In the genomic region with DNA sequence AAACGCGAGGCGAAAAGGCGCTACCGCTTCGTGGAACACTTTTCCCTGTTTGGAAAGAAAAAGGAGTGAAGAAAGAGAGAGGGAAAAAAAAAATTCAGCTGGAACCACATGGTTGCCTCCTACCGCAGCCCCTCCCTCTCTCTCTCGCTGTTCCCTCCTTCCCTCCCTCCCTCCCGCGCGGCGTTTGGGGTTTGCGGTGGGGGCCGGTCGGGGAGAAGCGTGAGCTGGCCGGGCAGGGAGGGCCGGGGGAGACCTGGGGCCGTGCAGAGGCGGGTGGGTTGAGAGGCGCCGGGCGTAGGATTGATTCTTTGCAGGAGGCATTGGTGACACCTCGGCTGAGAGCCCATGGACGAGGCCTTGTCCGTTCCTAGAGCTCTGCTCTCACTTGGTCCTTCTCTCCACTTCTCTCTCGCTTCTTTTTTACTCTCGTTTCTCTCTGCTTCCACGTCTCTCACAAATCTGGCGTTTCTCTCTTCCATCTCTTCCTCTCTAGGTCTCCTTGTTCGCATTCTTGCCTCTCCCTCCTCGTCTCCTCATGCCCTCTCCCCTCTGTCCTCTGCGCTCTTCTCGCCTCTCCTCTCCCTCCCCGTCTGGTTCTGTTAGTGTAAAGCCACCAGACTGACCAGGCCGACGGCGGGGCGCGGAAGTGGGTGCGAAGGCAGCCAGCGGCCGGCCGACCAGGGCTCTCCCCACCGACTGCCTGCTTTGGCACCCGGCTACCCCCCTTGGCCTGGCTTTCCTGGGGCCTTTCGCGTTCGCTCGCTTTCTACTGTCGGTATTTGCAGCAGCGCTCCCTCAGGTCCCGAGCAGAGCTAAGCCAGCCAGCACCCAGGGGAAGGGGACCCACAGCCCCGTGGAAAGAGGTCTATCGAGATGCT, we compare ENCODE assay signal across 8 cellular contexts. TPM values are rescaled to one million over a fixed set of nuclear protein-coding genes. Genes with fewer than 3 reads are reported as not detected.
DNase-seq lines count a peak whose midpoint lies in the region; ATAC-seq and TF ChIP-seq lines count a peak whose summit lies in the region.

A gene with protein sequence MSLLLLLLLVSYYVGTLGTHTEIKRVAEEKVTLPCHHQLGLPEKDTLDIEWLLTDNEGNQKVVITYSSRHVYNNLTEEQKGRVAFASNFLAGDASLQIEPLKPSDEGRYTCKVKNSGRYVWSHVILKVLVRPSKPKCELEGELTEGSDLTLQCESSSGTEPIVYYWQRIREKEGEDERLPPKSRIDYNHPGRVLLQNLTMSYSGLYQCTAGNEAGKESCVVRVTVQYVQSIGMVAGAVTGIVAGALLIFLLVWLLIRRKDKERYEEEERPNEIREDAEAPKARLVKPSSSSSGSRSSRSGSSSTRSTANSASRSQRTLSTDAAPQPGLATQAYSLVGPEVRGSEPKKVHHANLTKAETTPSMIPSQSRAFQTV (minus strand): TSS at position 67 of the 878 bp plus-strand sequence. CDS start 308 bp downstream, outside the sequence.

- DNase-seq in NCI-H82 (lab: John Stamatoyannopoulos, UW) (peak; percentile 26), NCI-H82 treated with DMSO at 0.1 percent for 48 hours (lab: John Stamatoyannopoulos, UW; ENCODE audit: unreplicated experiment) (no peak), activated B cell treated with CpG ODN at 0.5 μM for 24 hours (no peak), fibroblast of peridontal ligament (ENCODE audit: extremely low read depth) (peak; percentile 69), nephron progenitor cell (peak; percentile 69), NCI-H226 (no peak)

- intact Hi-C loops in activated B cell treated with CpG ODN at 0.5 μM for 24 hours (cut with micrococcal nuclease) = no loop called here

- H3K27ac Mint-ChIP-seq in activated B cell treated with CpG ODN at 0.5 μM for 24 hours (no peak within 1 kb of the TSS), nephron progenitor cell (peak within 1 kb of the TSS; percentile 86)

- H3K4me1 Mint-ChIP-seq in activated B cell treated with CpG ODN at 0.5 μM for 24 hours = peaks cover 6% of the 10 kb centered on the region
- H3K4me1 Mint-ChIP-seq in nephron progenitor cell = peaks cover 80% of the 10 kb centered on the region

- POLR2A ChIA-PET in activated B cell treated with CpG ODN at 0.5 μM for 24 hours (lab: Charles Lee) = no interaction called here

- peaks cover 56% of the 10 kb centered on the region for H3K27me3 Mint-ChIP-seq in activated B cell treated with CpG ODN at 0.5 μM for 24 hours
- peaks cover 10% of the 10 kb centered on the region for H3K27me3 Mint-ChIP-seq in nephron progenitor cell (ENCODE audit: low read depth, poor library complexity)

- H3K4me3 Mint-ChIP-seq in activated B cell treated with CpG ODN at 0.5 μM for 24 hours (peak within 1 kb of the TSS; percentile 1), nephron progenitor cell (peak within 1 kb of the TSS; percentile 85)

- no peaks in the 10 kb centered on the region for H3K36me3 Mint-ChIP-seq in activated B cell treated with CpG ODN at 0.5 μM for 24 hours (ENCODE audit: low read depth)
- H3K36me3 Mint-ChIP-seq in nephron progenitor cell (ENCODE audit: low read depth) = peaks cover 19% of the 10 kb centered on the region

- CTCF ChIA-PET in activated B cell treated with CpG ODN at 0.5 μM for 24 hours (lab: Charles Lee) = no interaction called here

- H3K9me3 Mint-ChIP-seq in activated B cell treated with CpG ODN at 0.5 μM for 24 hours (no peaks in the 10 kb centered on the region), nephron progenitor cell (no peaks in the 10 kb centered on the region)

- no peak for TF ChIP-seq CTCF in activated B cell treated with CpG ODN at 0.5 μM for 24 hours (IDR thresholded peaks at IDR 0.05)
- TF ChIP-seq CTCF in nephron progenitor cell (IDR thresholded peaks at IDR 0.05) = no peak

- ATAC-seq in activated B cell treated with CpG ODN at 0.5 μM for 24 hours (ENCODE audit: low read depth) (no peak), HG03135 (IDR thresholded peaks at IDR 0.05; ENCODE audit: unreplicated experiment) (no peak), HG02588 (IDR thresholded peaks at IDR 0.05; ENCODE audit: unreplicated experiment) (no peak)

RNA-seq across cellular contexts. Expression of the gene that starts here (rescaled TPM):
- total RNA-seq in activated B cell treated with CpG ODN at 0.5 μM for 24 hours = not detected in 2 replicates

Comparison
In these comparisons a context has a peak if more than half of its experiments do, and no peak if none do; other contexts are left out.
1. DNase-seq: peak in NCI-H82 (single experiment), fibroblast of peridontal ligament (single experiment) and nephron progenitor cell (single experiment); none in NCI-H82 treated with DMSO at 0.1 percent for 48 hours (single experiment), activated B cell treated with CpG ODN at 0.5 μM for 24 hours (single experiment) and NCI-H226 (single experiment).